1 cellular context compared by ENCODE assay signal in genomic region chr20:62722627-62723026, GRCh38.
TF ChIP-seq lines count a peak whose summit lies in the region.

No MANE protein-coding gene starts in this region.

TF ChIP-seq in HCT116, 20 proteins besides CTCF, POLR2A, EP300 and RAD21:
- TF ChIP-seq ATF3 (IDR thresholded peaks at IDR 0.05) = no peak
- TF ChIP-seq REST (IDR thresholded peaks at IDR 0.05; ENCODE audit: low read depth) = no peak
- no peak for TF ChIP-seq CEBPB (IDR thresholded peaks at IDR 0.05; ENCODE audit: low read depth)
- no peak for TF ChIP-seq YY1 (IDR thresholded peaks at IDR 0.05; ENCODE audit: extremely low read depth, insufficient replicate concordance, low read depth, low read length)
- TF ChIP-seq FOSL1 (IDR thresholded peaks at IDR 0.05; ENCODE audit: low read depth) = no peak
- TF ChIP-seq SIN3A (IDR thresholded peaks at IDR 0.05; ENCODE audit: low read depth) = no peak
- no peak for TF ChIP-seq SP1 (IDR thresholded peaks at IDR 0.05; ENCODE audit: low read depth)
- no peak for TF ChIP-seq CBX3 (IDR thresholded peaks at IDR 0.05; ENCODE audit: low read depth)
- TF ChIP-seq ZFX (IDR thresholded peaks at IDR 0.05) = no peak
- TF ChIP-seq EZH2 (IDR thresholded peaks at IDR 0.05) = no peak
- no peak for TF ChIP-seq JUND (IDR thresholded peaks at IDR 0.05)
- no peak for TF ChIP-seq MAX (IDR thresholded peaks at IDR 0.05)
- TF ChIP-seq ZBTB33 (IDR thresholded peaks at IDR 0.05; ENCODE audit: extremely low read depth, insufficient replicate concordance, low read length) = no peak
- no peak for TF ChIP-seq EGR1 (IDR thresholded peaks at IDR 0.05; ENCODE audit: low read depth)
- no peak for TF ChIP-seq TCF7L2 (IDR thresholded peaks at IDR 0.05; ENCODE audit: borderline replicate concordance, extremely low read depth, insufficient read depth, insufficient read length)
- no peak for TF ChIP-seq EZH2phosphoT487 (IDR thresholded peaks at IDR 0.05; ENCODE audit: borderline replicate concordance)
- no peak for TF ChIP-seq ELF1 (IDR thresholded peaks at IDR 0.05; ENCODE audit: borderline replicate concordance, low read depth)
- no peak for TF ChIP-seq POLR2AphosphoS5 (IDR thresholded peaks at IDR 0.05; ENCODE audit: low read depth, low read length)
- TF ChIP-seq ZNF274 (IDR thresholded peaks at IDR 0.05; ENCODE audit: low read depth, low read length) = no peak
